ENCODE assay signal across 7 cellular contexts in genomic region chr22:25896592-25896991, GRCh38.
"Had no signal": no experiment of that assay in that cellular context is flagged by ENCODE, and none has a peak within 500 bp of the region (broad histone marks: within the 10 kb centered on the region; RNA-seq: fewer than 3 reads in every experiment).

No MANE protein-coding gene starts in this region.

- H3K9me3 ChIP-seq: HAP-1 had no signal

- H3K4me1 ChIP-seq: HAP-1 had no signal

- ATAC-seq: HCT116 had no signal

- H3K36me3 ChIP-seq: HAP-1 had no signal

- H2AFZ ChIP-seq: GM23248 had no signal

- H3K4me3 ChIP-seq: GM23248, HAP-1 had no signal

- H3K9ac ChIP-seq: GM23248 had no signal

- H3K27ac Mint-ChIP-seq: H9, HFFc6 had no signal

- H3K9me3 Mint-ChIP-seq: H9 had no signal

- H3K27ac ChIP-seq: GM23248 had no signal

- H3K4me3 Mint-ChIP-seq: H9, HFFc6 had no signal

- DNase-seq: GM23248, GOT3, H9, HCEC 1CT, HFFc6 had no signal
